Comparison of ENCODE assay signal across 8 cellular contexts in genomic region chr17:65123757-65124675, GRCh38. TPM values are rescaled to one million over a fixed set of nuclear protein-coding genes. Genes with fewer than 3 reads are reported as not detected.
DNase-seq lines count a peak whose midpoint lies in the region; ATAC-seq lines count a peak whose summit lies in the region.

No MANE protein-coding gene starts in this region.

- H3K27ac Mint-ChIP-seq in activated CD4-positive, alpha-beta memory T cell treated with anti-CD3 and anti-CD28 coated beads for 36 hours = peak overlapping the region; percentile 90

- H3K27me3 ChIP-seq in iPS-15b (ENCODE audit: control insufficient read depth, insufficient read depth, low read length) = peaks cover 4% of the 10 kb centered on the region
- H3K27me3 ChIP-seq in stomach smooth muscle (ENCODE audit: control insufficient read depth in 1 of 2, insufficient read depth in 2 of 2, low read length in 2 of 2) = no peaks in the 10 kb centered on the region

- H3K4me3 Mint-ChIP-seq in activated CD4-positive, alpha-beta memory T cell treated with anti-CD3 and anti-CD28 coated beads for 36 hours = peak overlapping the region; percentile 78

- H3K9me3 Mint-ChIP-seq in activated CD4-positive, alpha-beta memory T cell treated with anti-CD3 and anti-CD28 coated beads for 36 hours = no peaks in the 10 kb centered on the region

- H3K27me3 Mint-ChIP-seq in activated CD4-positive, alpha-beta memory T cell treated with anti-CD3 and anti-CD28 coated beads for 36 hours = peaks cover 3% of the 10 kb centered on the region

- DNase-seq in NCI-H82 (lab: John Stamatoyannopoulos, UW) (peak; percentile 44), NCI-H82 treated with DMSO at 0.1 percent for 48 hours (lab: John Stamatoyannopoulos, UW; ENCODE audit: unreplicated experiment) (no peak), NCI-H1417 treated with DMSO at 0.1 percent for 48 hours (lab: John Stamatoyannopoulos, UW) (no peak), mucosa of gallbladder (ENCODE audit: low spot score) (no peak)
- DNase-seq in activated CD4-positive, alpha-beta memory T cell treated with anti-CD3 and anti-CD28 coated beads for 36 hours = no peak

- CTCF ChIA-PET in activated CD4-positive, alpha-beta memory T cell treated with anti-CD3 and anti-CD28 coated beads for 36 hours (lab: Charles Lee) = interaction anchor here (0.8 to 4.5 kb wide), 5 partner anchors 12 to 205 kb away, joined by 3 to 26 read pairs (median 6); partner anchors contain the start of genes LRRC37A3 and RGS9

- intact Hi-C loops in activated CD4-positive, alpha-beta memory T cell treated with anti-CD3 and anti-CD28 coated beads for 36 hours (cut with micrococcal nuclease) = loop anchor here (1.0 to 5.0 kb wide), 5 partner anchors 13 to 1343 kb away; partner anchors contain the start of gene RGS9

- H3K9ac ChIP-seq in iPS-15b (ENCODE audit: low read depth, low read length) = no peak overlapping the region
- peak overlapping the region; percentile 50 to 90 for H3K9ac ChIP-seq in stomach smooth muscle (ENCODE audit: low read length in 2 of 2)

- ATAC-seq in GM21529 (IDR thresholded peaks at IDR 0.05; ENCODE audit: unreplicated experiment) = no peak

- H3K36me3 Mint-ChIP-seq in activated CD4-positive, alpha-beta memory T cell treated with anti-CD3 and anti-CD28 coated beads for 36 hours = no peaks in the 10 kb centered on the region

- H3K4me1 ChIP-seq in iPS-15b (ENCODE audit: control insufficient read depth, insufficient read depth, low read length) = no peaks in the 10 kb centered on the region
- peaks cover 3% of the 10 kb centered on the region for H3K4me1 ChIP-seq in stomach smooth muscle (ENCODE audit: control insufficient read depth, insufficient read depth, low read length)

- H3K4me1 Mint-ChIP-seq in activated CD4-positive, alpha-beta memory T cell treated with anti-CD3 and anti-CD28 coated beads for 36 hours (ENCODE audit: low read depth) = peaks cover 23% of the 10 kb centered on the region

- H3K9me3 ChIP-seq in iPS-15b (ENCODE audit: control insufficient read depth, insufficient read depth, low read length) (no peaks in the 10 kb centered on the region), stomach smooth muscle (ENCODE audit: control insufficient read depth in 2 of 2, low read length in 2 of 2) (no peaks in the 10 kb centered on the region)

- H3K4me3 ChIP-seq in iPS-15b (ENCODE audit: low read depth, low read length) (peak overlapping the region; percentile 42), stomach smooth muscle (ENCODE audit: low read length in 2 of 2) (peak overlapping the region; percentile 61 to 93)

- POLR2A ChIA-PET in activated CD4-positive, alpha-beta memory T cell treated with anti-CD3 and anti-CD28 coated beads for 36 hours (lab: Charles Lee) = interaction anchor here (1.3 to 1.9 kb wide), 2 partner anchors 10 to 24 kb away, joined by 3 to 9 read pairs; no protein-coding TSS in a partner anchor

- H3K36me3 ChIP-seq in iPS-15b (ENCODE audit: control insufficient read depth, insufficient read depth, low read length) (no peaks in the 10 kb centered on the region), stomach smooth muscle (ENCODE audit: control insufficient read depth in 2 of 2, insufficient read depth in 2 of 2, low read length in 2 of 2) (no peaks in the 10 kb centered on the region)

- peak overlapping the region; percentile 95 for H3K27ac ChIP-seq in stomach smooth muscle (ENCODE audit: low read length)

RNA-seq across cellular contexts. Expression of gene RGS9, which starts 13.2 kb away (rescaled TPM):
- total RNA-seq in activated CD4-positive, alpha-beta memory T cell treated with anti-CD3 and anti-CD28 coated beads for 36 hours = 1 to 10 TPM; 6.4 to 8.7 TPM
- total RNA-seq in mucosa of gallbladder = 8.8 TPM
